Comparison of ENCODE assay signal across 8 cellular contexts in genomic region chr14:102320671-102321455, GRCh38. TPM values are rescaled to one million over a fixed set of nuclear protein-coding genes. Genes with fewer than 3 reads are reported as not detected.
DNase-seq lines count a peak whose midpoint lies in the region; ATAC-seq and TF ChIP-seq lines count a peak whose summit lies in the region.

No MANE protein-coding gene starts in this region.

- DNase-seq in HFF-Myc (ENCODE audit: extremely low read depth, low read depth) (no peak), hepatocyte (ENCODE audit: low spot score) (no peak), NCI-H1436 (lab: John Stamatoyannopoulos, UW) (no peak), DMS79 (lab: John Stamatoyannopoulos, UW) (no peak)
- DNase-seq in activated T-helper 1 cell treated with anti-CD3 and anti-CD28 coated beads, Interleukin-12 subunit alpha, Interleukin-12 subunit beta, Interleukin-2, Interleukin-4 antibody, amounts not matched to agents 30 ng/mL and 10 ng/mL and 1 ng/mL, durations not matched to agents 14 hours and 24 hours and 36 hours (ENCODE audit: low spot score) = no peak
- DNase-seq in stimulated activated effector memory CD8-positive, alpha-beta T cell treated with anti-CD3 and anti-CD28 coated beads, Interleukin-12 subunit alpha, Interleukin-12 subunit beta, amount 100 ng/mL, for 72 hours (ENCODE audit: low spot score in 2 of 2) = no peak

- no peaks in the 10 kb centered on the region for H3K27me3 ChIP-seq in hepatocyte

- peak overlapping the region; percentile 91 for H3K4me3 Mint-ChIP-seq in activated T-helper 1 cell treated with anti-CD3 and anti-CD28 coated beads, Interleukin-12 subunit alpha, Interleukin-12 subunit beta, Interleukin-2, Interleukin-4 antibody, amounts not matched to agents 30 ng/mL and 10 ng/mL and 1 ng/mL, durations not matched to agents 14 hours and 24 hours and 36 hours
- peak overlapping the region; percentile 95 for H3K4me3 Mint-ChIP-seq in stimulated activated effector memory CD8-positive, alpha-beta T cell treated with anti-CD3 and anti-CD28 coated beads, Interleukin-12 subunit alpha, Interleukin-12 subunit beta, amount 100 ng/mL, for 72 hours

- H3K4me2 ChIP-seq in hepatocyte = peak overlapping the region; percentile 76

- H2AFZ ChIP-seq in hepatocyte = no peak overlapping the region

- peaks cover 16% of the 10 kb centered on the region for H3K79me2 ChIP-seq in hepatocyte

- H3K4me3 ChIP-seq in HFF-Myc (replicated peaks; ENCODE audit: low read depth, low read length) (peak overlapping the region; percentile 89), hepatocyte (peak overlapping the region; percentile 88)

- peaks cover 20% of the 10 kb centered on the region for H3K4me1 ChIP-seq in hepatocyte (ENCODE audit: insufficient read depth)

- no peak for TF ChIP-seq CTCF in HFF-Myc (IDR thresholded peaks at IDR 0.05; ENCODE audit: low read depth, low read length, missing control alignments)
- no peak for TF ChIP-seq CTCF in hepatocyte (IDR thresholded peaks at IDR 0.05; ENCODE audit: poor library complexity)

- no peak overlapping the region for H3K27ac Mint-ChIP-seq in activated T-helper 1 cell treated with anti-CD3 and anti-CD28 coated beads, Interleukin-12 subunit alpha, Interleukin-12 subunit beta, Interleukin-2, Interleukin-4 antibody, amounts not matched to agents 30 ng/mL and 10 ng/mL and 1 ng/mL, durations not matched to agents 14 hours and 24 hours and 36 hours
- H3K27ac Mint-ChIP-seq in stimulated activated effector memory CD8-positive, alpha-beta T cell treated with anti-CD3 and anti-CD28 coated beads, Interleukin-12 subunit alpha, Interleukin-12 subunit beta, amount 100 ng/mL, for 72 hours = peak overlapping the region; percentile 100

- no peaks in the 10 kb centered on the region for H3K9me2 ChIP-seq in hepatocyte (replicated peaks; ENCODE audit: insufficient read depth)

- WGBS in hepatocyte (ENCODE audit: low lambda C conversion rate, missing lambda C conversion rate) = 92% methylated on average over 17 of the region's 17 CpGs

- no peaks in the 10 kb centered on the region for H3K9me3 ChIP-seq in hepatocyte (ENCODE audit: low read depth)

- no peaks in the 10 kb centered on the region for H3K36me3 Mint-ChIP-seq in activated T-helper 1 cell treated with anti-CD3 and anti-CD28 coated beads, Interleukin-12 subunit alpha, Interleukin-12 subunit beta, Interleukin-2, Interleukin-4 antibody, amounts not matched to agents 30 ng/mL and 10 ng/mL and 1 ng/mL, durations not matched to agents 14 hours and 24 hours and 36 hours (ENCODE audit: low read depth)
- peaks cover 33% of the 10 kb centered on the region for H3K36me3 Mint-ChIP-seq in stimulated activated effector memory CD8-positive, alpha-beta T cell treated with anti-CD3 and anti-CD28 coated beads, Interleukin-12 subunit alpha, Interleukin-12 subunit beta, amount 100 ng/mL, for 72 hours

- peaks cover 38% of the 10 kb centered on the region for H3K4me1 Mint-ChIP-seq in activated T-helper 1 cell treated with anti-CD3 and anti-CD28 coated beads, Interleukin-12 subunit alpha, Interleukin-12 subunit beta, Interleukin-2, Interleukin-4 antibody, amounts not matched to agents 30 ng/mL and 10 ng/mL and 1 ng/mL, durations not matched to agents 14 hours and 24 hours and 36 hours (ENCODE audit: low read depth)
- H3K4me1 Mint-ChIP-seq in stimulated activated effector memory CD8-positive, alpha-beta T cell treated with anti-CD3 and anti-CD28 coated beads, Interleukin-12 subunit alpha, Interleukin-12 subunit beta, amount 100 ng/mL, for 72 hours = peaks cover 30% of the 10 kb centered on the region

- intact Hi-C loops in activated T-helper 1 cell treated with anti-CD3 and anti-CD28 coated beads, Interleukin-12 subunit alpha, Interleukin-12 subunit beta, Interleukin-2, Interleukin-4 antibody, amounts not matched to agents 30 ng/mL and 10 ng/mL and 1 ng/mL, durations not matched to agents 14 hours and 24 hours and 36 hours (cut with micrococcal nuclease) = loop anchor here (1.0 kb wide), 1 partner anchor 41 kb away; the partner anchor contains the start of genes CINP and TECPR2

- no peaks in the 10 kb centered on the region for H3K9me3 Mint-ChIP-seq in activated T-helper 1 cell treated with anti-CD3 and anti-CD28 coated beads, Interleukin-12 subunit alpha, Interleukin-12 subunit beta, Interleukin-2, Interleukin-4 antibody, amounts not matched to agents 30 ng/mL and 10 ng/mL and 1 ng/mL, durations not matched to agents 14 hours and 24 hours and 36 hours
- H3K9me3 Mint-ChIP-seq in stimulated activated effector memory CD8-positive, alpha-beta T cell treated with anti-CD3 and anti-CD28 coated beads, Interleukin-12 subunit alpha, Interleukin-12 subunit beta, amount 100 ng/mL, for 72 hours = no peaks in the 10 kb centered on the region

- peak overlapping the region; percentile 95 for H3K27ac ChIP-seq in hepatocyte

- no peak for ATAC-seq in stimulated activated effector memory CD8-positive, alpha-beta T cell treated with anti-CD3 and anti-CD28 coated beads, Interleukin-12 subunit alpha, Interleukin-12 subunit beta, amount 100 ng/mL, for 72 hours
- ATAC-seq in HG03139 (IDR thresholded peaks at IDR 0.05; ENCODE audit: unreplicated experiment) (no peak), GM18517 (IDR thresholded peaks at IDR 0.05; ENCODE audit: unreplicated experiment) (no peak)

- no peaks in the 10 kb centered on the region for H4K20me1 ChIP-seq in hepatocyte (ENCODE audit: insufficient read depth, poor library complexity, severe bottlenecking)

- H3K27me3 Mint-ChIP-seq in activated T-helper 1 cell treated with anti-CD3 and anti-CD28 coated beads, Interleukin-12 subunit alpha, Interleukin-12 subunit beta, Interleukin-2, Interleukin-4 antibody, amounts not matched to agents 30 ng/mL and 10 ng/mL and 1 ng/mL, durations not matched to agents 14 hours and 24 hours and 36 hours (ENCODE audit: insufficient read depth) = peaks cover 3% of the 10 kb centered on the region

- no peaks in the 10 kb centered on the region for H3K36me3 ChIP-seq in hepatocyte (replicated peaks; ENCODE audit: insufficient read depth, low read depth)

RNA-seq across cellular contexts. Expression of gene ZNF839, which starts 1.3 kb away (rescaled TPM):
- total RNA-seq in activated T-helper 1 cell treated with anti-CD3 and anti-CD28 coated beads, Interleukin-12 subunit alpha, Interleukin-12 subunit beta, Interleukin-2, Interleukin-4 antibody, amounts not matched to agents 30 ng/mL and 10 ng/mL and 1 ng/mL, durations not matched to agents 14 hours and 24 hours and 36 hours = 17.7 and 19.5 TPM in 2 replicates
- 8.3 and 11.1 TPM in 2 replicates for total RNA-seq in hepatocyte
- polyA plus RNA-seq in hepatocyte = 8.8 and 9.8 TPM in 2 replicates

RNA-seq across cellular contexts. Expression of gene MOK, which starts 15.9 kb away (rescaled TPM):
- total RNA-seq in activated T-helper 1 cell treated with anti-CD3 and anti-CD28 coated beads, Interleukin-12 subunit alpha, Interleukin-12 subunit beta, Interleukin-2, Interleukin-4 antibody, amounts not matched to agents 30 ng/mL and 10 ng/mL and 1 ng/mL, durations not matched to agents 14 hours and 24 hours and 36 hours = 6.0 and 7.0 TPM in 2 replicates
- 8.3 and 9.3 TPM in 2 replicates for total RNA-seq in hepatocyte
- polyA plus RNA-seq in hepatocyte = 8.8 and 13.5 TPM in 2 replicates

RNA-seq across cellular contexts. Expression of gene CINP, which starts 41.8 kb away (rescaled TPM):
- total RNA-seq in activated T-helper 1 cell treated with anti-CD3 and anti-CD28 coated beads, Interleukin-12 subunit alpha, Interleukin-12 subunit beta, Interleukin-2, Interleukin-4 antibody, amounts not matched to agents 30 ng/mL and 10 ng/mL and 1 ng/mL, durations not matched to agents 14 hours and 24 hours and 36 hours = 39.6 and 42.5 TPM in 2 replicates
- 30.5 and 40.2 TPM in 2 replicates for total RNA-seq in hepatocyte
- 22.9 and 33.8 TPM in 2 replicates for polyA plus RNA-seq in hepatocyte

RNA-seq across cellular contexts. Expression of gene TECPR2, which starts 41.9 kb away (rescaled TPM):
- total RNA-seq in activated T-helper 1 cell treated with anti-CD3 and anti-CD28 coated beads, Interleukin-12 subunit alpha, Interleukin-12 subunit beta, Interleukin-2, Interleukin-4 antibody, amounts not matched to agents 30 ng/mL and 10 ng/mL and 1 ng/mL, durations not matched to agents 14 hours and 24 hours and 36 hours = 9.5 and 10.1 TPM in 2 replicates
- total RNA-seq in hepatocyte = 12.4 and 20.1 TPM in 2 replicates
- 7.3 and 9.5 TPM in 2 replicates for polyA plus RNA-seq in hepatocyte
